Comparison of ENCODE assay signal across 27 cellular contexts in the genomic region with DNA sequence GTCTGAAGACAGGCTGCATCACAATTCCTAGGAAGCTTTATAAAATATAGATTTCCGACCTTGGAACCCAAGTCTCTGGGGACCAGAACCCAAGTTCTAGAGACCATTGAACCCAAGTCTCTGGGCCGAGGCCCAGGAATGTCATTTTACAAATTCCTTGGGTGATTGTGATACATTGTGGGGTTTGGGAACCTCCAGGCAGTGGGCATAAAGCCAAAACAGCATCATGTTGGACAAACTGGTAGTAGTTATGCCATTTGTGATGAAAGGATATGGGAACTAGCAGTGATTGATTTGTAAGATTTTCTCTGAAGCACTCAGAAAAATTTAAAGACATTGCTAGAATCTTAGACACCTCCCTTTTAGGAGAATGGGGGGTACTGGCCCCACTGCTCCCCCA.
DNase-seq lines count a peak whose midpoint lies in the region; ATAC-seq, FAIRE-seq and TF ChIP-seq lines count a peak whose summit lies in the region.
"Had no signal": no experiment of that assay in that cellular context is flagged by ENCODE, and none has a peak within 500 bp of the region (broad histone marks: within the 10 kb centered on the region; RNA-seq: fewer than 3 reads in every experiment).

No MANE protein-coding gene starts in this region.

- DNase-seq in AG08395 (ENCODE audit: low spot score) (peak; percentile 51), IMR-90 (no peak), cardiac fibroblast (ENCODE audit: low read depth in 2 of 2) (peak; percentile 62 to 71), keratinocyte (ENCODE audit: low read depth, low spot score) (no peak)
- no peak for DNase-seq in activated T-cell treated with anti-CD3 and anti-CD28 coated beads, Interleukin-2, amount 50 U/mL, for 4 hours
- no peak for DNase-seq in CD8-positive, alpha-beta memory T cell
- DNase-seq in activated CD4-positive, alpha-beta T cell treated with anti-CD3 and anti-CD28 coated beads, Interleukin-2, amount 50 U/mL, for 48 hours, result no peak
- DNase-seq: activated CD4-positive, alpha-beta T cell treated with anti-CD3 and anti-CD28 coated beads for 48 hours; activated naive CD4-positive, alpha-beta T cell treated with anti-CD3 and anti-CD28 coated beads for 36 hours; activated T-cell treated with anti-CD3 and anti-CD28 coated beads, Interleukin-2, amount 50 U/mL, for 48 hours; anterior cingulate cortex; C1 segment of cervical spinal cord; Calu3; foreskin melanocyte; KG1; left lung; naive B cell; NCI-H2171; NCI-H524; occipital lobe; Peyer's patch; right cardiac atrium; stimulated activated naive CD8-positive, alpha-beta T cell treated with anti-CD3 and anti-CD28 coated beads, Interleukin-15, Interleukin-2, amounts not matched to agents 100 U/mL and 50 U/mL, for 24 hours; T-helper 17 cell had no signal

- CTCF ChIA-PET in IMR-90 (lab: Yijun Ruan, JAX), result no interaction called here
- CTCF ChIA-PET in CD8-positive, alpha-beta memory T cell (lab: Charles Lee), result no interaction called here

- no CpG with 5 or more reads among the region's 2 CpGs for WGBS in IMR-90 (ENCODE audit: extremely low coverage in 2 of 2, insufficient read length in 1 of 2), 2 experiments

- BruUV-seq in IMR-90 (replicated peaks; lab: Mats Ljungman, UMichigan), result no TSS peak

- H3K4me1 ChIP-seq in IMR-90 (ENCODE audit: control insufficient read depth, insufficient read depth, low read length) (no peaks in the 10 kb centered on the region), keratinocyte (ENCODE audit: control insufficient read depth, extremely low read depth, insufficient read depth, low read length) (peaks cover 10% of the 10 kb centered on the region)
- H3K4me1 ChIP-seq in CD8-positive, alpha-beta memory T cell (ENCODE audit: insufficient read depth, low read length), result peaks cover 12% of the 10 kb centered on the region
- H3K4me1 ChIP-seq: Peyer's patch had no signal

- peaks cover 29% of the 10 kb centered on the region for H3K4me1 Mint-ChIP-seq in activated T-cell treated with anti-CD3 and anti-CD28 coated beads, Interleukin-2, amount 50 U/mL, for 4 hours (ENCODE audit: low read depth)
- peaks cover 16 to 20% (median 16%) of the 10 kb centered on the region in 3 donors for H3K4me1 Mint-ChIP-seq in CD8-positive, alpha-beta memory T cell

- H3K79me1 ChIP-seq in IMR-90 (ENCODE audit: low read depth in 1 of 2, low read length in 2 of 2), result no peaks in the 10 kb centered on the region

- H3K36me3 ChIP-seq in IMR-90 (ENCODE audit: control insufficient read depth, insufficient read depth, low read length) (no peaks in the 10 kb centered on the region), keratinocyte (ENCODE audit: control insufficient read depth in 2 of 2, extremely low read depth in 1 of 2, insufficient read depth in 2 of 2, low read length in 2 of 2) (no peaks in the 10 kb centered on the region)
- H3K36me3 ChIP-seq in CD8-positive, alpha-beta memory T cell (ENCODE audit: insufficient read depth, low read length), result no peaks in the 10 kb centered on the region
- H3K36me3 ChIP-seq: left lung, Peyer's patch had no signal

- no peak overlapping the region for H2BK5ac ChIP-seq in IMR-90 (ENCODE audit: low read depth, low read length, poor library complexity, severe bottlenecking)

- no peaks in the 10 kb centered on the region for H3K9me3 ChIP-seq in IMR-90 (ENCODE audit: control insufficient read depth, insufficient read depth, low read length)
- H3K9me3 ChIP-seq in keratinocyte (ENCODE audit: control insufficient read depth, low read depth, low read length), result no peaks in the 10 kb centered on the region
- H3K9me3 ChIP-seq in CD8-positive, alpha-beta memory T cell (ENCODE audit: low read length), result peaks cover 3% of the 10 kb centered on the region

- H3K14ac ChIP-seq in IMR-90 (replicated peaks; ENCODE audit: low read depth, low read length), result peak overlapping the region; percentile 84; the same call in 1 of the 2 replicates

- peak overlapping the region; percentile 87 for H2BK120ac ChIP-seq in IMR-90 (ENCODE audit: low read depth, low read length)

- no peak for TF ChIP-seq POLR2A in IMR-90 (IDR thresholded peaks at IDR 0.05; ENCODE audit: low read depth, low read length)

- H4K5ac ChIP-seq in IMR-90 (ENCODE audit: low read depth, low read length), result no peak overlapping the region

- FAIRE-seq in keratinocyte (lab: Jason Lieb, UNC), result peak; percentile 67

- H3K9ac ChIP-seq in IMR-90 (ENCODE audit: low read depth, low read length), result no peak overlapping the region
- no peak overlapping the region for H3K9ac ChIP-seq in keratinocyte (ENCODE audit: control insufficient read depth, extremely low read depth, insufficient read depth, low read length)

- no peak for ATAC-seq in IMR-90 (ENCODE audit: low read depth)
- no peak for ATAC-seq in HG03354 (IDR thresholded peaks at IDR 0.05; ENCODE audit: poor library complexity, severe bottlenecking, unreplicated experiment)
- no peak for ATAC-seq in activated T-cell treated with anti-CD3 and anti-CD28 coated beads, Interleukin-2, amount 50 U/mL, for 4 hours
- ATAC-seq: left lung; right cardiac atrium; stimulated activated naive CD8-positive, alpha-beta T cell treated with anti-CD3 and anti-CD28 coated beads, Interleukin-15, Interleukin-2, amounts not matched to agents 100 U/mL and 50 U/mL, for 24 hours; T-helper 17 cell had no signal

- H3K9me3 Mint-ChIP-seq in activated T-cell treated with anti-CD3 and anti-CD28 coated beads, Interleukin-2, amount 50 U/mL, for 4 hours, result peaks cover 12% of the 10 kb centered on the region
- no peaks in the 10 kb centered on the region for H3K9me3 Mint-ChIP-seq in CD8-positive, alpha-beta memory T cell
- H3K9me3 Mint-ChIP-seq: central memory CD8-positive, alpha-beta T cell had no signal

- H3K4me2 ChIP-seq in IMR-90 (ENCODE audit: low read depth, low read length) (no peak overlapping the region), keratinocyte (ENCODE audit: control insufficient read depth, extremely low read depth, insufficient read depth, low read depth, low read length) (no peak overlapping the region)
- H3K4me2 ChIP-seq: hepatocyte had no signal

- 0 out of 2 replicates have a peak, but pooled peaks cover 8% of the 10 kb centered on the region for H3K9me1 ChIP-seq in IMR-90 (ENCODE audit: insufficient read depth, low read length)
- H3K9me1 ChIP-seq in keratinocyte (ENCODE audit: control insufficient read depth, extremely low read depth, insufficient read depth, low read length), result no peaks in the 10 kb centered on the region

- H3K27ac ChIP-seq in IMR-90 (ENCODE audit: insufficient read depth, low read length), result no peak overlapping the region
- no peak overlapping the region for H3K27ac ChIP-seq in keratinocyte (ENCODE audit: control insufficient read depth, insufficient read depth, low read length)
- no peak overlapping the region for H3K27ac ChIP-seq in CD8-positive, alpha-beta memory T cell (ENCODE audit: low read depth, low read length)
- H3K27ac ChIP-seq: hepatocyte, left lung, Peyer's patch had no signal

- dilution Hi-C loops in IMR-90 (cut with HindIII; ENCODE audit: low sequenced_read_pairs, unreplicated experiment), result no loop called here
- dilution Hi-C loops in keratinocyte (cut with MboI; ENCODE audit: extremely low pct_ligation_motif_present, low sequenced_read_pairs), result no loop called here

- peak overlapping the region; percentile 67; the same call in 1 of the 2 replicates for H2BK20ac ChIP-seq in IMR-90 (ENCODE audit: low read depth, low read length)

- H3K79me2 ChIP-seq in keratinocyte (ENCODE audit: control insufficient read depth, insufficient read depth, low read length), result no peaks in the 10 kb centered on the region
- H3K79me2 ChIP-seq: hepatocyte had no signal

- peak overlapping the region; percentile 42; the same call in 1 of the 2 replicates for H2AK5ac ChIP-seq in IMR-90 (ENCODE audit: low read depth, low read length)

- no peak overlapping the region for H3K27ac Mint-ChIP-seq in CD8-positive, alpha-beta memory T cell
- H3K27ac Mint-ChIP-seq: activated naive CD4-positive, alpha-beta T cell treated with anti-CD3 and anti-CD28 coated beads for 36 hours; naive B cell; T-helper 17 cell had no signal

- no peak overlapping the region for H2AK9ac ChIP-seq in IMR-90 (replicated peaks; ENCODE audit: low read depth, low read length, poor library complexity)

- TF ChIP-seq CTCF in IMR-90 (conservative IDR thresholded peaks at IDR 0.05; ENCODE audit: low read depth, low read length), result no peak
- TF ChIP-seq CTCF in cardiac fibroblast (IDR thresholded peaks at IDR 0.05; ENCODE audit: low read depth, low read length), result no peak
- no peak for TF ChIP-seq CTCF in keratinocyte (optimal IDR thresholded peaks at IDR 0.05 in 1 of 3, IDR thresholded peaks at IDR 0.05 in 1 of 3, conservative IDR thresholded peaks at IDR 0.05 in 1 of 3; ENCODE audit: extremely low read depth in 1 of 3, insufficient read depth in 2 of 3, low read length in 3 of 3)

- no peaks in the 10 kb centered on the region for H3K27me3 ChIP-seq in IMR-90 (ENCODE audit: control insufficient read depth, insufficient read depth, low read length)
- no peaks in the 10 kb centered on the region for H3K27me3 ChIP-seq in keratinocyte (ENCODE audit: control insufficient read depth, extremely low read depth, insufficient read depth, low read length)
- no peaks in the 10 kb centered on the region for H3K27me3 ChIP-seq in CD8-positive, alpha-beta memory T cell (ENCODE audit: insufficient read depth, low read length, poor library complexity, severe bottlenecking)
- H3K27me3 ChIP-seq: hepatocyte, left lung, Peyer's patch had no signal

- TF ChIP-seq RAD21 in IMR-90 (IDR thresholded peaks at IDR 0.05; ENCODE audit: low read length), result no peak

- H3K27me3 Mint-ChIP-seq in activated T-cell treated with anti-CD3 and anti-CD28 coated beads, Interleukin-2, amount 50 U/mL, for 4 hours (ENCODE audit: low read depth), result no peaks in the 10 kb centered on the region
- H3K27me3 Mint-ChIP-seq in CD8-positive, alpha-beta memory T cell, result no peaks in the 10 kb centered on the region
- H3K27me3 Mint-ChIP-seq: central memory CD8-positive, alpha-beta T cell; naive B cell; T-helper 17 cell had no signal

- H4K20me1 ChIP-seq in IMR-90 (ENCODE audit: insufficient read depth, low read length) (no peaks in the 10 kb centered on the region), keratinocyte (ENCODE audit: control insufficient read depth, extremely low read depth, insufficient read depth, low read length) (no peaks in the 10 kb centered on the region)

- peak overlapping the region; percentile 76; the same call in 1 of the 2 replicates for H3K4ac ChIP-seq in IMR-90 (ENCODE audit: low read depth, low read length)

- no peak overlapping the region for H3K4me3 Mint-ChIP-seq in activated T-cell treated with anti-CD3 and anti-CD28 coated beads, Interleukin-2, amount 50 U/mL, for 4 hours
- H3K4me3 Mint-ChIP-seq in CD8-positive, alpha-beta memory T cell, result no peak overlapping the region
- H3K4me3 Mint-ChIP-seq: activated naive CD4-positive, alpha-beta T cell treated with anti-CD3 and anti-CD28 coated beads for 36 hours; central memory CD8-positive, alpha-beta T cell; naive B cell; T-helper 17 cell had no signal

- peak overlapping the region; percentile 94; the same call in 1 of the 3 replicates for H2BK15ac ChIP-seq in IMR-90 (ENCODE audit: low read depth, low read length)

- H4K8ac ChIP-seq in IMR-90 (ENCODE audit: low read depth in 2 of 2, low read length in 2 of 2), result peak overlapping the region; percentile 51 to 69

- peak overlapping the region; percentile 38; the same call in 1 of the 2 replicates for H4K91ac ChIP-seq in IMR-90 (ENCODE audit: insufficient read depth, low read depth, low read length)

- H2AFZ ChIP-seq in IMR-90 (replicated peaks; ENCODE audit: low read length, poor library complexity) (no peak overlapping the region), keratinocyte (ENCODE audit: control insufficient read depth, low read length) (no peak overlapping the region)
- H2AFZ ChIP-seq: hepatocyte had no signal

- H3K56ac ChIP-seq in IMR-90 (ENCODE audit: extremely low read depth, insufficient read depth, low read length), result no peak overlapping the region

- H3K4me3 ChIP-seq in IMR-90 (ENCODE audit: insufficient read depth, low read depth, low read length), result no peak overlapping the region
- H3K4me3 ChIP-seq in cardiac fibroblast (replicated peaks in 1 of 2; ENCODE audit: low read depth in 2 of 2, low read length in 2 of 2), result no peak overlapping the region
- H3K4me3 ChIP-seq in keratinocyte (ENCODE audit: control insufficient read depth in 2 of 3, extremely low read depth in 1 of 3, insufficient read depth in 2 of 3, low read depth in 1 of 3, low read length in 3 of 3), result no peak overlapping the region
- H3K4me3 ChIP-seq in CD8-positive, alpha-beta memory T cell (ENCODE audit: low read length), result no peak overlapping the region
- H3K4me3 ChIP-seq: hepatocyte, left lung, Peyer's patch had no signal

- POLR2A ChIA-PET in IMR-90 (lab: Charles Lee; ENCODE audit: unreplicated experiment), result no interaction called here
- POLR2A ChIA-PET in CD8-positive, alpha-beta memory T cell (lab: Charles Lee), result interaction anchor here (0.7 kb wide), 1 partner anchor 175 kb away, joined by 7 read pairs; no protein-coding TSS in a partner anchor

- H3K36me3 Mint-ChIP-seq in activated T-cell treated with anti-CD3 and anti-CD28 coated beads, Interleukin-2, amount 50 U/mL, for 4 hours (ENCODE audit: insufficient read depth), result no peaks in the 10 kb centered on the region
- no peaks in the 10 kb centered on the region for H3K36me3 Mint-ChIP-seq in CD8-positive, alpha-beta memory T cell
- H3K36me3 Mint-ChIP-seq: naive B cell had no signal

- H3K23ac ChIP-seq in IMR-90 (ENCODE audit: low read depth, low read length), result peak overlapping the region; percentile 35; the same call in 1 of the 2 replicates

- H3K18ac ChIP-seq in IMR-90 (ENCODE audit: low read depth, low read length), result no peak overlapping the region

- intact Hi-C loops in IMR-90 (cut with micrococcal nuclease), result no loop called here

- in situ Hi-C loops in IMR-90 (cut with MboI; ENCODE audit: low sequenced_read_pairs), result no loop called here

Comparison
In these comparisons a context has a peak if more than half of its experiments do, and no peak if none do; other contexts are left out.
1. DNase-seq: peak in AG08395 (single experiment) and cardiac fibroblast (2 of 2); none in IMR-90 (single experiment), keratinocyte (single experiment), activated T-cell treated with anti-CD3 and anti-CD28 coated beads, Interleukin-2, amount 50 U/mL, for 4 hours (single experiment), CD8-positive, alpha-beta memory T cell (0 of 5) and activated CD4-positive, alpha-beta T cell treated with anti-CD3 and anti-CD28 coated beads, Interleukin-2, amount 50 U/mL, for 48 hours (0 of 2).